Comparison of ENCODE assay signal across 8 cellular contexts in the genomic region with DNA sequence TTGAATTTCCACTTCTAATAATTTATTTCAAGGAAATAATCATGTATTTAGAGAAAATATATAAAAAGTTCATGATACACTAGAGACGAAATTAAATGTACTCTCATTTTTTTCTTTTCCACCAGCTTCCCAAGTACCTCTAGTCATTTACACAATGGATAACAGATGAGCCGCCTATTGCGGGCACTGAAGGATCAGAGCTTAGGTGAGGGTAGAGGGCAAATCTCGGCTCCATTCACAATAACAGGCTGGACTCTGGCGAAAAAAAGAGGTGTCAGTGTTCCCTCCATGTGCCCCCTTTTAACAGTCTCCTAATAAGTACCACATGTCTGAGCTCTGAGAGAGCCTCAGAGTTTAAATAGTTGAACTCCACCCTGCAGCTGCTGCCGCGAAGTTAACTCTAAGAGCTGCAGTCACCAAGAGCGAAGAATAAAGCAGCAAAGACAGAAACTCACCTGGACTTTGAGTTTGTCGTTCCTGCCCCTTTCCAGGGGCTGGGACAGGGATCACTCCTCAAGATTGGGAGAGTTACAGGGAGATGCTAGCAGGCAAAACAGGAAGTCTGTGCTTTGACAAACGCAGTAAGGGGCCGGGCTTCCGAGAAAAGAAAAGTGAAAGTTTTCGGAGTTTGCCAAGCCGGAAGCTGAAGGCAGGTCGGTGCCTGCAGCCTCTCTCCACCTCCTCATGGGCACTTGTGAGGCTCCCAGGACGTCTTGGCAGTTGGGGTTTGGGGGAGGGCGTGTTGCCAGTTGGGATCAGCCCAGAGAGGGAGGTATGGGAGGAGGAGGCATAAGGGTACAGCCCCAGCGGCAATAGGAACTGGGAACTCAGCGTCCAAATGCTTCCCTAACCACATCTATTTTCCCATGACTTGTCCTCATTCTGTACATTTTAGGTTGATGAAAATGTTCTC. TPM values are rescaled to one million over a fixed set of nuclear protein-coding genes. Genes with fewer than 3 reads are reported as not detected.
DNase-seq lines count a peak whose midpoint lies in the region; ATAC-seq lines count a peak whose summit lies in the region.

SP110 (minus strand) TSS at position 566 of the 913 bp plus-strand sequence. CDS start 3,057 bp downstream, outside the sequence.

- H3K4me1 ChIP-seq in NT2/D1 (ENCODE audit: insufficient read depth, insufficient read length), result no peaks in the 10 kb centered on the region

- ATAC-seq in GM18517 (IDR thresholded peaks at IDR 0.05; ENCODE audit: unreplicated experiment) (peak; percentile 67), HG03060 (IDR thresholded peaks at IDR 0.05; ENCODE audit: low read depth, unreplicated experiment) (peak; percentile 37)

- no peaks in the 10 kb centered on the region for H3K9me3 ChIP-seq in NT2/D1 (ENCODE audit: insufficient read depth, low read length)

- DNase-seq in A172 (ENCODE audit: low spot score), result peak; percentile 90
- peak; percentile 47 for DNase-seq in NT2/D1 (ENCODE audit: low read depth, low spot score)
- peak; percentile 83 for DNase-seq in activated CD8-positive, alpha-beta memory T cell treated with anti-CD3 and anti-CD28 coated beads, Interleukin-2, amount 50 U/mL, for 48 hours
- DNase-seq in epithelial cell of prostate (ENCODE audit: low read depth, low spot score), result peak; percentile 89
- peak; percentile 84 for DNase-seq in mucosa of gallbladder (ENCODE audit: low spot score)
- peak; percentile 60 to 61 for DNase-seq in stimulated activated CD8-positive, alpha-beta memory T cell treated with anti-CD3 and anti-CD28 coated beads, Interleukin-4, amount 100 ng/mL, for 4 hours (ENCODE audit: low read depth in 2 of 2, low spot score in 1 of 2)

- peak within 1 kb of the TSS; percentile 38 for H3K9ac ChIP-seq in NT2/D1 (ENCODE audit: insufficient read length, low read depth)

- peak within 1 kb of the TSS; percentile 41 for H3K4me3 ChIP-seq in NT2/D1 (ENCODE audit: insufficient read length, low read depth)

- peak within 1 kb of the TSS; percentile 46 for H3K27ac ChIP-seq in epithelial cell of prostate

- no peaks in the 10 kb centered on the region for H3K27me3 ChIP-seq in NT2/D1 (ENCODE audit: insufficient read depth, insufficient read length)

- no peaks in the 10 kb centered on the region for H3K36me3 ChIP-seq in NT2/D1 (ENCODE audit: insufficient read depth, insufficient read length, low read length)

RNA-seq across cellular contexts. Expression of gene SP110, which starts in this region (rescaled TPM):
- 18.9 and 22.6 TPM in 2 replicates for total RNA-seq in A172 (2014; rRNA removed; shearing (Covaris generic))
- total RNA-seq in mucosa of gallbladder, result 16.2 TPM

Comparison
In these comparisons a context has a peak if more than half of its experiments do, and no peak if none do; other contexts are left out.
1. Peak in every context shown above with its lines: DNase-seq, ATAC-seq, H3K4me3 ChIP-seq and H3K27ac ChIP-seq.